Comparison of ENCODE assay signal across 8 cellular contexts in the genomic region with DNA sequence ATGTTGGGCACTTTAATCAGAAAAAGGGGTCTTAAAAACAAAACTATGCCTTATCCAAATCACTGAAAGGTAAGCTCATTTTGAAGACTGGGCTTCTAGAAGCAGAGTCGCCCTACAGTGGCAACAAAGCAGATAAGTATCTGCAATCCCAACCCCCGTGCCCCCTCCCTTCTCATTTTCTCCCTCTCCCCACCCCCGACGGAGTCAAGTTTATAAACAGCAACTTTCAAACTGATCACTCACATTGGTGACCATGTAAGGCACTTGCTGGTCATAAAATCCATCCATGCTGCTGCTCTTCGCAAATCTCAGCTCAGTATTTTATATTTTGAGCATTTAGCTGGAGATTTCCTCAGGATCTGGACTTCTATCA. TPM values are rescaled to one million over a fixed set of nuclear protein-coding genes. Genes with fewer than 3 reads are reported as not detected.
DNase-seq lines count a peak whose midpoint lies in the region; TF ChIP-seq lines count a peak whose summit lies in the region.

No MANE protein-coding gene starts in this region.

- peak in 1 of 2 donors; percentile 24 for TF ChIP-seq POLR2A in thyroid gland (IDR thresholded peaks at IDR 0.05)

- H3K27ac ChIP-seq in thyroid gland, result peak overlapping the region; percentile 80 to 87 (median 81)

- H3K36me3 ChIP-seq in thyroid gland, result no peaks in the 10 kb centered on the region

- H3K9me3 ChIP-seq in thyroid gland, result no peaks in the 10 kb centered on the region

- peak; percentile 69 for DNase-seq in NCI-H1092 treated with DMSO at 0.1 percent for 48 hours (lab: John Stamatoyannopoulos, UW)
- DNase-seq in NCI-H1092 (lab: John Stamatoyannopoulos, UW), result no peak
- peak; percentile 23 for DNase-seq in iPS-NIHi11 (ENCODE audit: low spot score)
- DNase-seq in thyroid gland, result peak; percentile 17 to 28
- DNase-seq in 8988T, result no peak
- DNase-seq in T-helper 1 cell, result no peak
- DNase-seq in activated gamma-delta T cell treated with Interleukin-2 at 50 U/mL for 16 hours, result no peak

- H3K27me3 ChIP-seq in thyroid gland, result no peaks in the 10 kb centered on the region

- H3K4me3 ChIP-seq in WI38 (ENCODE audit: low read depth, low read length), result peak overlapping the region; percentile 85
- peak overlapping the region; percentile 19 to 89 (median 62) for H3K4me3 ChIP-seq in thyroid gland (replicated peaks in 1 of 3)

- H3K4me1 ChIP-seq in thyroid gland, result peaks cover 0 to 8% of the 10 kb centered on the region in 2 donors

- intact Hi-C loops in thyroid gland (cut with DNase I), result no loop called here

- WGBS in thyroid gland, 2 donors, result 4 to 6% methylated on average over 5 of the region's 5 CpGs

- TF ChIP-seq CTCF in WI38 (IDR thresholded peaks at IDR 0.05; ENCODE audit: low read depth, low read length) (no peak), thyroid gland (IDR thresholded peaks at IDR 0.05) (no peak)

RNA-seq across cellular contexts. Expression of gene ETV1, which starts 0.7 kb away (rescaled TPM):
- total RNA-seq in thyroid gland, result 10 to 100 TPM in 1 of 4 donors, 1 to 10 TPM in 3; 5.9 to 18.6 (median 9.4) TPM

Comparison
In these comparisons a context has a peak if more than half of its experiments do, and no peak if none do; other contexts are left out.
1. DNase-seq: peak in NCI-H1092 treated with DMSO at 0.1 percent for 48 hours (single experiment), iPS-NIHi11 (single experiment) and thyroid gland (2 of 2); none in NCI-H1092 (single experiment), 8988T (single experiment), T-helper 1 cell (0 of 5) and activated gamma-delta T cell treated with Interleukin-2 at 50 U/mL for 16 hours (single experiment).